8 cellular contexts compared by ENCODE assay signal in the genomic region with DNA sequence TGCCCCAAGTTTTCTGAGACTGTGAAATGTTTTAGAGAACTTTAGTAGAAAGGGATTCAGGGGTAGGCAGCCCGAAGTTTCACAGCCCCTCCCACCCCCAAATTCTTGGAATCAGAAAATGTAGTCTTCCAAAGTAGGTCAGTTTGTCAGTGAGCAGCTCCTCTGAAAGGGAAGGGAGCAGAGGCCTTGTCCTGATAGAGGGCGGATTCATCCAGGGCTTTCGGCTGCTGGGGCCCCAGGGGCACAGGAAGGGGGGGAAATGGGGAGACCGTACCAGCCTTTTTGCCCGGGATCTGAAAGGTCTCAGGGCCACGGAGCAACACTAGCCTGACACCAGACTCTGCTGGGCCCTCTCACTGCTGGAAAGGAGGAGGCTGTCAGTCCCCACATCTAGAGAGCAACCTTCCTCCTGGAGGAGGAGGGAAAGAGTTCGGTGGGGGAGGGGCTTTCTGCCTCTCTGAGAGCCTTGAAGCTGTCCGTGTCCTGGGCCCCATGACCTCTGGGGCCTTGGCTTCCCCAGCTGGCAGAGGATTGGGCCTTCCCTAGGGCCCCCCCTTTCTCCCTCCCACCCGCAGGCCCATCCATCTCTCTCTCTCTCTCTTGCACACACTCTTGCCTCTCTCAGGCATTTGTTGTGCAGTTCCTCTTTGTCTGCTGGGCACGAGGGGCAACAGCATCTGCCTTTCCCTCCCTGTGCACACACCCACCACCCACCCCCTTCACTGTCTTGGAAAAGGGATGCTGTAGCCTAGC. TPM values are rescaled to one million over a fixed set of nuclear protein-coding genes. Genes with fewer than 3 reads are reported as not detected.
DNase-seq lines count a peak whose midpoint lies in the region; ATAC-seq and TF ChIP-seq lines count a peak whose summit lies in the region.

TSS of gene IKZF4 (plus strand) at position 607 of the 753 bp plus-strand sequence. CDS start 451 bp downstream, outside the sequence.

- no peak within 1 kb of the TSS for H3K4me2 ChIP-seq in MM.1S (ENCODE audit: low read depth, low read length)

- no peaks in the 10 kb centered on the region for H4K20me1 ChIP-seq in MM.1S (ENCODE audit: insufficient read depth, low read length)

- peak within 1 kb of the TSS; percentile 46 to 76 for H3K27ac Mint-ChIP-seq in natural killer cell

- H3K4me1 ChIP-seq in HUES64 (ENCODE audit: insufficient read depth, low read length) (peaks cover 26% of the 10 kb centered on the region), MM.1S (ENCODE audit: low read length) (no peaks in the 10 kb centered on the region)

- TF ChIP-seq CTCF in WI38 (IDR thresholded peaks at IDR 0.05; ENCODE audit: low read depth, low read length), result no peak
- TF ChIP-seq CTCF in fibroblast of mammary gland (conservative IDR thresholded peaks at IDR 0.05; ENCODE audit: control insufficient read depth, insufficient read depth, low read depth, low read length), result no peak
- no peak for TF ChIP-seq CTCF in natural killer cell (IDR thresholded peaks at IDR 0.05)
- TF ChIP-seq CTCF in MM.1S (IDR thresholded peaks at IDR 0.05; ENCODE audit: low read length), result no peak

- H3K4me3 ChIP-seq in HUES64 (ENCODE audit: low read length) (peak within 1 kb of the TSS; percentile 61), WI38 (ENCODE audit: low read depth, low read length) (peak within 1 kb of the TSS; percentile 41), fibroblast of mammary gland (ENCODE audit: control insufficient read depth, low read depth, low read length) (peak within 1 kb of the TSS; percentile 2), MM.1S (ENCODE audit: low read length) (no peak within 1 kb of the TSS)

- intact Hi-C loops in natural killer cell (cut with micrococcal nuclease), result no loop called here

- H3K27me3 Mint-ChIP-seq in natural killer cell (ENCODE audit: low read depth in 2 of 2), result no peaks in the 10 kb centered on the region

- H3K9ac ChIP-seq in HUES64 (ENCODE audit: low read depth, low read length), result peak within 1 kb of the TSS; percentile 79
- no peak within 1 kb of the TSS for H3K9ac ChIP-seq in MM.1S (ENCODE audit: low read length)

- peaks cover 9 to 16% of the 10 kb centered on the region in 2 donors for H3K4me1 Mint-ChIP-seq in natural killer cell

- H3K36me3 ChIP-seq in HUES64 (ENCODE audit: insufficient read depth, low read length) (peaks cover 15% of the 10 kb centered on the region), MM.1S (replicated peaks; ENCODE audit: insufficient read depth, low read length) (no peaks in the 10 kb centered on the region)

- H3K36me3 Mint-ChIP-seq in natural killer cell, result no peaks in the 10 kb centered on the region

- DNase-seq in fibroblast of mammary gland (ENCODE audit: low read depth) (no peak), natural killer cell (no peak), NCI-H1436 treated with DMSO at 0.1 percent for 48 hours (lab: John Stamatoyannopoulos, UW) (no peak), MM.1S (no peak), OCI-M2 (lab: John Stamatoyannopoulos, UW; ENCODE audit: unreplicated experiment) (no peak)

- H3K79me2 ChIP-seq in MM.1S (ENCODE audit: low read length), result no peaks in the 10 kb centered on the region

- H3K9me3 Mint-ChIP-seq in natural killer cell, result no peaks in the 10 kb centered on the region

- H3K9me3 ChIP-seq in HUES64 (ENCODE audit: insufficient read depth, low read depth, low read length) (no peaks in the 10 kb centered on the region), MM.1S (replicated peaks; ENCODE audit: insufficient read depth, low read length) (no peaks in the 10 kb centered on the region)

- no peaks in the 10 kb centered on the region for H3K27me3 ChIP-seq in HUES64 (ENCODE audit: insufficient read depth, low read length)
- H3K27me3 ChIP-seq in MM.1S (replicated peaks; ENCODE audit: insufficient read depth, low read length), result no peaks in the 10 kb centered on the region

- ATAC-seq in natural killer cell (peak in 1 of 3 donors; percentile 30), HG03097 (IDR thresholded peaks at IDR 0.05; ENCODE audit: low FRiP score, unreplicated experiment) (no peak)

- no peaks in the 10 kb centered on the region for H3K9me2 ChIP-seq in MM.1S (replicated peaks; ENCODE audit: insufficient read depth, low read length)

- H3K27ac ChIP-seq in HUES64 (ENCODE audit: low read depth, low read length) (peak within 1 kb of the TSS; percentile 73), MM.1S (ENCODE audit: low read length) (no peak within 1 kb of the TSS)

- 13% methylated on average over 8 of the region's 10 CpGs for WGBS in HUES64

- H2AFZ ChIP-seq in MM.1S (ENCODE audit: low read length), result no peak within 1 kb of the TSS

- no peaks in the 10 kb centered on the region for H3F3A ChIP-seq in MM.1S (ENCODE audit: insufficient read depth, low read length)

- H3K4me3 Mint-ChIP-seq in natural killer cell, result peak within 1 kb of the TSS; percentile 81

RNA-seq across cellular contexts. Expression of gene IKZF4, which starts in this region (rescaled TPM):
- 9.6 TPM for polyA plus RNA-seq in HUES64 (2013, experiment 1 of 2)
- 9.9 TPM for polyA plus RNA-seq in HUES64 (2013, experiment 2 of 2)
- total RNA-seq in natural killer cell, result 1 to 10 TPM; 4.4 to 5.5 (median 5.5) TPM
